ENCODE assay signal across 7 cellular contexts in genomic region chr2:152011724-152012123, GRCh38.
"Had no signal": no experiment of that assay in that cellular context is flagged by ENCODE, and none has a peak within 500 bp of the region (broad histone marks: within the 10 kb centered on the region; RNA-seq: fewer than 3 reads in every experiment).

No MANE protein-coding gene starts in this region.

- DNase-seq: GDM1, GF-D8 had no signal

- ATAC-seq: GM12878 had no signal

- FAIRE-seq: G401.6, GM12878, GM12892, GM18507, GM19239 had no signal

- H3K4me3 ChIP-seq: GM12878 had no signal
